Comparison of ENCODE assay signal across 9 cellular contexts in the genomic region with DNA sequence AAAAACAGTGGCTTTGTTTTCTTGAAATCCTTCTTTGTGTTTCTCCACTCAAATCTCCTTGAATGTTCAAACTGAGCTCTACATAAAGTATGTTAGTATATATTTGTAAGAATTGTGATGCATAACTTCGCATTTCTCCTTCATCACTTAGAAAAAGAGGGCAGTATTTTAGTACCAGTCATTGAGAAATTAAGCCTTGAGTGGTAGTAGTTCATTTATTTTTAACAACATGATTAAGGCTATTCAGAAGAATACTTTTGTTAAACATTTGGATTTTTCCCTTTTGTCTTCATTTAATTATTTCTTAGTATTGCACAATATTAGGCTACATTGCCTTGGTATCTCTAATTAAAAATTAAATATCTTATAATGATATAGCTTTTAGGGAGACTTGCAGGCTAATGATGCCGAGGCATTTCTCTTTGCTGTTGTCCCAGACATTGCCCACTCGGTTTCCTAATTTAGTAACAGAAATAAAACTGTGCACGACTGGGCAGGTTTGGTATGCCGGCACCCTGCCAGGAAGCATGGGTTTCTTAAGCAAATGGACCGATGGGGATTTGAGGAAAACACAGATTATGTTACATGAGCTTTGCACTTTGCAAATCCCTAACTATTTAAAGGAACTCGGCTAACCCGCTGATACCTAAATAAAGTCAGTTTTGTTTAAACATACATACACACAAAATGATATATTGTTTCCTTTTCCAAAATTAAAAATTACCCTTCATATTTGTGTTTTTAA. TPM values are rescaled to one million over a fixed set of nuclear protein-coding genes. Genes with fewer than 3 reads are reported as not detected.
DNase-seq lines count a peak whose midpoint lies in the region; ATAC-seq and TF ChIP-seq lines count a peak whose summit lies in the region.
"Had no signal": no experiment of that assay in that cellular context is flagged by ENCODE, and none has a peak within 500 bp of the region (broad histone marks: within the 10 kb centered on the region; RNA-seq: fewer than 3 reads in every experiment).

No MANE protein-coding gene starts in this region.

- WGBS in HUES64: 31% methylated on average over 8 of the region's 8 CpGs

- peak overlapping the region; percentile 20; the same call in 1 of the 2 replicates for H3K4me3 ChIP-seq in HUES64 (ENCODE audit: low read length)
- no peak overlapping the region for H3K4me3 ChIP-seq in SJSA1
- peak overlapping the region; percentile 54 for H3K4me3 ChIP-seq in thoracic aorta

- DNase-seq in SJSA1 (ENCODE audit: low read depth in 1 of 2, low spot score in 2 of 2) (peak; percentile 46 to 66), left cardiac atrium (peak; percentile 68), thoracic aorta (ENCODE audit: low spot score) (peak; percentile 33), activated T-cell treated with anti-CD3 and anti-CD28 coated beads for 4 hours (no peak)
- DNase-seq: activated naive CD4-positive, alpha-beta T cell treated with anti-CD3 and anti-CD28 coated beads, Interleukin-2, amount 10 ng/mL, durations not matched to agents 7 days and 5 days had no signal

- H3K4me1 ChIP-seq in HUES64 (ENCODE audit: insufficient read depth, low read length): peaks cover 34% of the 10 kb centered on the region
- peaks cover 42% of the 10 kb centered on the region for H3K4me1 ChIP-seq in SJSA1 (replicated peaks)
- peaks cover 20 to 51% of the 10 kb centered on the region in 2 donors for H3K4me1 ChIP-seq in thoracic aorta (ENCODE audit: control insufficient read depth in 1 of 2, low read depth in 2 of 2)

- H3K27ac ChIP-seq in HUES64 (ENCODE audit: low read depth, low read length) (peak overlapping the region; percentile 68; the same call in 1 of the 2 replicates), SJSA1 (no peak overlapping the region), thoracic aorta (peak overlapping the region; percentile 85 to 92)

- H3K9ac ChIP-seq in HUES64 (ENCODE audit: low read depth, low read length): 0 out of 2 replicates have a peak overlapping the region, but pooled peaks have one; percentile 3

- no peaks in the 10 kb centered on the region for H3K27me3 ChIP-seq in HUES64 (ENCODE audit: insufficient read depth, low read length)
- H3K27me3 ChIP-seq in SJSA1 (replicated peaks): no peaks in the 10 kb centered on the region
- H3K27me3 ChIP-seq in thoracic aorta (replicated peaks; ENCODE audit: insufficient read depth): no peaks in the 10 kb centered on the region
- H3K27me3 ChIP-seq: upper lobe of left lung had no signal

- TF ChIP-seq CTCF in thoracic aorta (IDR thresholded peaks at IDR 0.05): no peak

- H3K36me3 ChIP-seq in HUES64 (ENCODE audit: insufficient read depth, low read length) (no peaks in the 10 kb centered on the region), SJSA1 (no peaks in the 10 kb centered on the region), thoracic aorta (no peaks in the 10 kb centered on the region)
- H3K36me3 ChIP-seq: upper lobe of left lung had no signal

- intact Hi-C loops in left cardiac atrium (cut with DNase I): no loop called here

- peak; percentile 56 to 74 for ATAC-seq in left cardiac atrium
- no peak for ATAC-seq in thoracic aorta (ENCODE audit: insufficient number of reproducible peaks, low FRiP score, low read depth)
- no peak for ATAC-seq in HG02798 (IDR thresholded peaks at IDR 0.05; ENCODE audit: poor library complexity, unreplicated experiment)
- ATAC-seq in HG03108 (IDR thresholded peaks at IDR 0.05; ENCODE audit: unreplicated experiment): no peak

- no peaks in the 10 kb centered on the region for H3K9me3 ChIP-seq in HUES64 (ENCODE audit: insufficient read depth, low read depth, low read length)
- H3K9me3 ChIP-seq in SJSA1 (replicated peaks): no peaks in the 10 kb centered on the region
- H3K9me3 ChIP-seq in thoracic aorta: no peaks in the 10 kb centered on the region
- H3K9me3 ChIP-seq: upper lobe of left lung had no signal

RNA-seq across cellular contexts. Expression of gene LRRC28, which starts 54.7 kb away (rescaled TPM):
- 15.1 TPM for polyA plus RNA-seq in HUES64 (2013, experiment 1 of 2)
- polyA plus RNA-seq in HUES64 (2013, experiment 2 of 2): 23.2 TPM
- 7.9 and 24.8 TPM in 2 replicates for total RNA-seq in SJSA1 (2014; rRNA removed; shearing (Covaris generic))
- 10 to 100 TPM; 23.8 to 25.2 TPM for total RNA-seq in left cardiac atrium
- total RNA-seq in thoracic aorta: 10 to 100 TPM; 30.1 to 35.3 TPM

RNA-seq across cellular contexts. Expression of gene TTC23, which starts 56.6 kb away (rescaled TPM):
- polyA plus RNA-seq in HUES64 (2013, experiment 1 of 2): 14.0 TPM
- polyA plus RNA-seq in HUES64 (2013, experiment 2 of 2): 17.8 TPM
- total RNA-seq in SJSA1 (2014; rRNA removed; shearing (Covaris generic)): 11.9 and 31.9 TPM in 2 replicates
- total RNA-seq in left cardiac atrium (10 to 100 TPM; 11.9 to 13.7 TPM), thoracic aorta (10 to 100 TPM; 14.2 to 32.8 TPM)

Comparison
In these comparisons a context has a peak if more than half of its experiments do, and no peak if none do; other contexts are left out.
1. ATAC-seq: peak in left cardiac atrium (2 of 2); none in thoracic aorta (single experiment), HG02798 (single experiment) and HG03108 (single experiment).